In the genomic region with DNA sequence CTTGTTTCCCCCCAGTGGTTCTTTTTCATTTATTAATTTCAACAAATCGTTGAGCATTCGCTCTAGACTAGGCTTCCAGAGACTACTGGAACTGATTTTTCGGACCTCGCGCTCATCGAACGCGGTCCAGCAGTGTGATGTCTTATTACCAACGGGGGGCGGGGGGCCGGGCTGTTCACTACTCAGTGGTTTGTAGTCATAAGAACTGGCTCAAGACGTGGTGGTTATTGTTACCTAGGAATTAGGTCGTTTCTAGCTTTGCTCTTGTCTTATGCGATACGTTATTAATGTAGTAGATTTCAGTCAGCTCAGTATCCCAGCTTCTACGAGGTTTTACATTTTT, we compare ENCODE assay signal across 1 cellular context.
TF ChIP-seq lines count a peak whose summit lies in the region.

No MANE protein-coding gene starts in this region.

TF ChIP-seq in liver, 16 proteins besides CTCF, POLR2A, EP300 and RAD21 (continued from another document):
- TF ChIP-seq, protein P1, sequence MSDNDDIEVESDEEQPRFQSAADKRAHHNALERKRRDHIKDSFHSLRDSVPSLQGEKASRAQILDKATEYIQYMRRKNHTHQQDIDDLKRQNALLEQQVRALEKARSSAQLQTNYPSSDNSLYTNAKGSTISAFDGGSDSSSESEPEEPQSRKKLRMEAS (IDR thresholded peaks at IDR 0.05): no peak
TF ChIP-seq in liver: peak in this region for 0.
